Comparison of ENCODE assay signal across 1 cellular context in the genomic region with DNA sequence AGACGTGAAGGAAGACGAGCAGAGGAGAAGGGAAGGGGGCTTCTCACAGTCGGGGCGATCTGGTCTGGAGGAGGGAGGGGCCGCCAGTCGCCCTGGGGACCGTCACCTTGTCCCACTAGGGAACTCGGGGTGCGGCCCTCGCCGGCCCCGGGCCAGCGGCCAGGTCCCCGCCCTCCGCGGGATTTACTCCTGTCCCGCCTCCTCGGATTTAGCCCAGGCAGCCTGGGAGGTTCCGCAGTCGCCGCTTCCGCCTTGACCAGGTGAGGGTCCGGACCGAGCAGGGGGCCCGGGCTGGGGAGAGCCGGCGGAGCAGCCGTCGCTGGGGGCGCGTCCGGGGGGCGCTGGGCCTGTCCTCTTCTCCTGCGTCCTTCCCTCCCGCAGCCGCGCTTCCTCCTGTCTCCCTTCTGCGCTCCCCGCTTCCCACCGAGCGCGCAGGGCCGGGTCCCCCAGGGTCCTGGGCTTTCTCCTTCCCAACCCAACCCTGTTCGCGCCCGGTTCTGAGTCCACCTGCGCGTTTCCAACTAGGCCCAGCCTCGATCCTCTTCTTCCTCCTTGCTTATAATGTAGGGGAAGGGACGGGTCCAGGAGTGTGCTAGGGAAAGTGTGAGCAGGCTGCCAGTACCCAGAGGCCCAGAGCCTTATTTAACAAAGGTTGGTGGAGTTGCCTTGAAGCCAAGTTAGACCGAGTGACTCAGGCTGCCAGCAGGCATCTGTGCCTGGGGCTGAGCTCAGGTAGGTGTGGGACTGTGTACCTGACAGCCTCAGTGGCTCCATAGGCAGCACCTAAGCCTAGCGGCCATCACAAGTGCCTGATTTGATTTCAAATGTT.
TF ChIP-seq lines count a peak whose summit lies in the region.

A gene (plus strand): TSS at position 235 of the 829 bp plus-strand sequence. CDS start 1,838 bp downstream, outside the sequence.

TF ChIP-seq in WTC11, 78 proteins besides CTCF, POLR2A, EP300 and RAD21 (continued from another document):
- TF ChIP-seq, protein P1, sequence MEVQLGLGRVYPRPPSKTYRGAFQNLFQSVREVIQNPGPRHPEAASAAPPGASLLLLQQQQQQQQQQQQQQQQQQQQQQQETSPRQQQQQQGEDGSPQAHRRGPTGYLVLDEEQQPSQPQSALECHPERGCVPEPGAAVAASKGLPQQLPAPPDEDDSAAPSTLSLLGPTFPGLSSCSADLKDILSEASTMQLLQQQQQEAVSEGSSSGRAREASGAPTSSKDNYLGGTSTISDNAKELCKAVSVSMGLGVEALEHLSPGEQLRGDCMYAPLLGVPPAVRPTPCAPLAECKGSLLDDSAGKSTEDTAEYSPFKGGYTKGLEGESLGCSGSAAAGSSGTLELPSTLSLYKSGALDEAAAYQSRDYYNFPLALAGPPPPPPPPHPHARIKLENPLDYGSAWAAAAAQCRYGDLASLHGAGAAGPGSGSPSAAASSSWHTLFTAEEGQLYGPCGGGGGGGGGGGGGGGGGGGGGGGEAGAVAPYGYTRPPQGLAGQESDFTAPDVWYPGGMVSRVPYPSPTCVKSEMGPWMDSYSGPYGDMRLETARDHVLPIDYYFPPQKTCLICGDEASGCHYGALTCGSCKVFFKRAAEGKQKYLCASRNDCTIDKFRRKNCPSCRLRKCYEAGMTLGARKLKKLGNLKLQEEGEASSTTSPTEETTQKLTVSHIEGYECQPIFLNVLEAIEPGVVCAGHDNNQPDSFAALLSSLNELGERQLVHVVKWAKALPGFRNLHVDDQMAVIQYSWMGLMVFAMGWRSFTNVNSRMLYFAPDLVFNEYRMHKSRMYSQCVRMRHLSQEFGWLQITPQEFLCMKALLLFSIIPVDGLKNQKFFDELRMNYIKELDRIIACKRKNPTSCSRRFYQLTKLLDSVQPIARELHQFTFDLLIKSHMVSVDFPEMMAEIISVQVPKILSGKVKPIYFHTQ (CRISPR knock-in tag; IDR thresholded peaks at IDR 0.05) = no peak
- TF ChIP-seq NFYB (CRISPR knock-in tag; conservative IDR thresholded peaks at IDR 0.05; ENCODE audit: low read depth) (no peak), SP1 (CRISPR knock-in tag; conservative IDR thresholded peaks at IDR 0.05) (peak; percentile 47; the same call in 1 of the 2 replicates), TEAD4 (CRISPR knock-in tag; IDR thresholded peaks at IDR 0.05) (peak; percentile 39; the same call in 1 of the 2 replicates), CREB1 (CRISPR knock-in tag; IDR thresholded peaks at IDR 0.05) (no peak), ZNF138 (CRISPR knock-in tag; conservative IDR thresholded peaks at IDR 0.05) (no peak), FOXK1 (CRISPR knock-in tag; IDR thresholded peaks at IDR 0.05) (peak; percentile 38; the same call in 1 of the 2 replicates), ESRRA (CRISPR knock-in tag; IDR thresholded peaks at IDR 0.05; ENCODE audit: borderline replicate concordance) (no peak), ETV6 (CRISPR knock-in tag; IDR thresholded peaks at IDR 0.05) (0 out of 2 replicates have a peak, but pooled peaks have one; percentile 40)
- TF ChIP-seq, protein P2, sequence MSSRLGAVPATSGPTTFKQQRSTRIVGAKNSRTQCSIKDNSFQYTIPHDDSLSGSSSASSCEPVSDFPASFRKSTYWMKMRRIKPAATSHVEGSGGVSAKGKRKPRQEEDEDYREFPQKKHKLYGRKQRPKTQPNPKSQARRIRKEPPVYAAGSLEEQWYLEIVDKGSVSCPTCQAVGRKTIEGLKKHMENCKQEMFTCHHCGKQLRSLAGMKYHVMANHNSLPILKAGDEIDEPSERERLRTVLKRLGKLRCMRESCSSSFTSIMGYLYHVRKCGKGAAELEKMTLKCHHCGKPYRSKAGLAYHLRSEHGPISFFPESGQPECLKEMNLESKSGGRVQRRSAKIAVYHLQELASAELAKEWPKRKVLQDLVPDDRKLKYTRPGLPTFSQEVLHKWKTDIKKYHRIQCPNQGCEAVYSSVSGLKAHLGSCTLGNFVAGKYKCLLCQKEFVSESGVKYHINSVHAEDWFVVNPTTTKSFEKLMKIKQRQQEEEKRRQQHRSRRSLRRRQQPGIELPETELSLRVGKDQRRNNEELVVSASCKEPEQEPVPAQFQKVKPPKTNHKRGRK (CRISPR knock-in tag; IDR thresholded peaks at IDR 0.05; ENCODE audit: borderline replicate concordance) = no peak
